Comparison of ENCODE assay signal across 8 cellular contexts in genomic region chr2:196169521-196169920, GRCh38. TPM values are rescaled to one million over a fixed set of nuclear protein-coding genes. Genes with fewer than 3 reads are reported as not detected.
DNase-seq lines count a peak whose midpoint lies in the region; ATAC-seq and TF ChIP-seq lines count a peak whose summit lies in the region.

No MANE protein-coding gene starts in this region.

- no peaks in the 10 kb centered on the region for H3K27me3 Mint-ChIP-seq in activated T-helper 2 cell treated with anti-CD3 and anti-CD28 coated beads, Interferon-gamma antibody, Interleukin-2, Interleukin-4, amounts not matched to agents 10 μg/mL and 5 μg/mL and 100 μg/mL, durations not matched to agents 14 hours and 24 hours and 36 hours (ENCODE audit: low read depth)

- peak overlapping the region; percentile 96 for H3K4me3 Mint-ChIP-seq in activated T-helper 2 cell treated with anti-CD3 and anti-CD28 coated beads, Interferon-gamma antibody, Interleukin-2, Interleukin-4, amounts not matched to agents 10 μg/mL and 5 μg/mL and 100 μg/mL, durations not matched to agents 14 hours and 24 hours and 36 hours (ENCODE audit: low read depth)

- H3K4me1 ChIP-seq in left ventricle myocardium inferior (peaks cover 27% of the 10 kb centered on the region), right lobe of liver (no peaks in the 10 kb centered on the region)

- H3K27ac ChIP-seq in left ventricle myocardium inferior (replicated peaks) (peak overlapping the region; percentile 81), right lobe of liver (peak overlapping the region in 2 of 3 donors; percentile 49 to 76)

- 46% methylated on average over 5 of the region's 5 CpGs for WGBS in right lobe of liver (ENCODE audit: insufficient coverage, low coverage, low lambda C conversion rate, missing lambda C conversion rate)

- peaks cover 51% of the 10 kb centered on the region for H3K4me1 Mint-ChIP-seq in activated T-helper 2 cell treated with anti-CD3 and anti-CD28 coated beads, Interferon-gamma antibody, Interleukin-2, Interleukin-4, amounts not matched to agents 10 μg/mL and 5 μg/mL and 100 μg/mL, durations not matched to agents 14 hours and 24 hours and 36 hours (ENCODE audit: low read depth)

- H3K36me3 ChIP-seq in left ventricle myocardium inferior (no peaks in the 10 kb centered on the region), right lobe of liver (no peaks in the 10 kb centered on the region)

- H3K36me3 Mint-ChIP-seq in activated T-helper 2 cell treated with anti-CD3 and anti-CD28 coated beads, Interferon-gamma antibody, Interleukin-2, Interleukin-4, amounts not matched to agents 10 μg/mL and 5 μg/mL and 100 μg/mL, durations not matched to agents 14 hours and 24 hours and 36 hours (ENCODE audit: low read depth) = peaks cover 62% of the 10 kb centered on the region

- H3K27ac Mint-ChIP-seq in activated T-helper 2 cell treated with anti-CD3 and anti-CD28 coated beads, Interferon-gamma antibody, Interleukin-2, Interleukin-4, amounts not matched to agents 10 μg/mL and 5 μg/mL and 100 μg/mL, durations not matched to agents 14 hours and 24 hours and 36 hours = peak overlapping the region; percentile 93

- no peaks in the 10 kb centered on the region for H3K9me3 ChIP-seq in left ventricle myocardium inferior (replicated peaks)
- no peaks in the 10 kb centered on the region for H3K9me3 ChIP-seq in right lobe of liver

- TF ChIP-seq POLR2A in right lobe of liver (IDR thresholded peaks at IDR 0.05) = no peak

- H3K4me3 ChIP-seq in left ventricle myocardium inferior (peak overlapping the region; percentile 87), right lobe of liver (peak overlapping the region; percentile 1 to 86 (median 72))

- intact Hi-C loops in left ventricle myocardium inferior (cut with micrococcal nuclease) = loop anchor here (10.0 kb wide), 1 partner anchor 115 kb away; no protein-coding TSS in a partner anchor
- intact Hi-C loops in Right ventricle myocardium superior (cut with DNase I) = no loop called here
- intact Hi-C loops in activated T-helper 2 cell treated with anti-CD3 and anti-CD28 coated beads, Interferon-gamma antibody, Interleukin-2, Interleukin-4, amounts not matched to agents 10 μg/mL and 5 μg/mL and 100 μg/mL, durations not matched to agents 14 hours and 24 hours and 36 hours (cut with micrococcal nuclease) = loop anchor here (5.0 to 10.0 kb wide), 3 partner anchors 512 to 1135 kb away; partner anchors contain the start of genes PGAP1 and SLC39A10
- intact Hi-C loops in right lobe of liver (cut with DNase I) = no loop called here
- intact Hi-C loops in left colon (cut with DNase I, micrococcal nuclease) = no loop called here

- H3K9me3 Mint-ChIP-seq in activated T-helper 2 cell treated with anti-CD3 and anti-CD28 coated beads, Interferon-gamma antibody, Interleukin-2, Interleukin-4, amounts not matched to agents 10 μg/mL and 5 μg/mL and 100 μg/mL, durations not matched to agents 14 hours and 24 hours and 36 hours = no peaks in the 10 kb centered on the region

- DNase-seq in left ventricle myocardium inferior (no peak), Right ventricle myocardium superior (no peak), right lobe of liver (no peak), left colon (no peak), DMS153 (lab: John Stamatoyannopoulos, UW) (no peak)
- DNase-seq in activated T-helper 2 cell treated with anti-CD3 and anti-CD28 coated beads, Interferon-gamma antibody, Interleukin-2, Interleukin-4, amounts not matched to agents 10 μg/mL and 5 μg/mL and 100 μg/mL, durations not matched to agents 14 hours and 24 hours and 36 hours (ENCODE audit: low spot score) = no peak

- TF ChIP-seq CTCF in left ventricle myocardium inferior (IDR thresholded peaks at IDR 0.05; ENCODE audit: borderline replicate concordance) (no peak), right lobe of liver (IDR thresholded peaks at IDR 0.05) (no peak)

- ATAC-seq in Right ventricle myocardium superior (ENCODE audit: poor library complexity) (no peak), right lobe of liver (no peak), GM21515 (IDR thresholded peaks at IDR 0.05; ENCODE audit: unreplicated experiment) (no peak), GM18873 (IDR thresholded peaks at IDR 0.05; ENCODE audit: low FRiP score, unreplicated experiment) (no peak), left colon (no peak)

- no peaks in the 10 kb centered on the region for H3K27me3 ChIP-seq in left ventricle myocardium inferior (ENCODE audit: low read depth)
- no peaks in the 10 kb centered on the region for H3K27me3 ChIP-seq in right lobe of liver

RNA-seq across cellular contexts. Expression of gene STK17B, which starts 1.9 kb away (rescaled TPM):
- total RNA-seq in left ventricle myocardium inferior = 4.9 TPM
- total RNA-seq in Right ventricle myocardium superior = 6.1 TPM
- 176 and 178 TPM in 2 replicates for total RNA-seq in activated T-helper 2 cell treated with anti-CD3 and anti-CD28 coated beads, Interferon-gamma antibody, Interleukin-2, Interleukin-4, amounts not matched to agents 10 μg/mL and 5 μg/mL and 100 μg/mL, durations not matched to agents 14 hours and 24 hours and 36 hours
- total RNA-seq in right lobe of liver = 1 to 10 TPM; 1.7 to 8.7 (median 5.1) TPM
- 10 to 100 TPM; 43.1 to 59.9 TPM for total RNA-seq in left colon

Comparison
In these comparisons a context has a peak if more than half of its experiments do, and no peak if none do; other contexts are left out.
1. intact Hi-C loops: an anchor here in left ventricle myocardium inferior (10.0 kb wide) and activated T-helper 2 cell treated with anti-CD3 and anti-CD28 coated beads, Interferon-gamma antibody, Interleukin-2, Interleukin-4, amounts not matched to agents 10 μg/mL and 5 μg/mL and 100 μg/mL, durations not matched to agents 14 hours and 24 hours and 36 hours (5.0 to 10.0 kb wide); none called in Right ventricle myocardium superior, right lobe of liver and left colon.